Comparison of ENCODE assay signal across 1 cellular context in genomic region chr6:107957909-107958688, GRCh38.
TF ChIP-seq lines count a peak whose summit lies in the region.

SEC63 (minus strand) TSS chr6:107958208; CDS start chr6:107958009, 199 bp downstream.

TF ChIP-seq in K562, 482 proteins besides CTCF, POLR2A, EP300 and RAD21 (continued from another document and continues in another):
- TF ChIP-seq E2F4 (CRISPR knock-in tag; IDR thresholded peaks at IDR 0.05; ENCODE audit: low read depth) (0 out of 2 replicates have a peak, but pooled peaks have one; percentile 30), PBX2 (CRISPR knock-in tag; IDR thresholded peaks at IDR 0.05; ENCODE audit: low read depth) (0 out of 2 replicates have a peak, but pooled peaks have one; percentile 27), PBX2 (tag; conservative IDR thresholded peaks at IDR 0.05; ENCODE audit: low read depth) (no peak), MAZ (CRISPR knock-in tag; conservative IDR thresholded peaks at IDR 0.05 in 1 of 2, IDR thresholded peaks at IDR 0.05 in 1 of 2) (peak; percentile 40 to 69; a peak in 3 of 4 replicates), RBFOX2 (IDR thresholded peaks at IDR 0.05; ENCODE audit: low read depth, low read length) (peak; percentile 97), NR2C1 (IDR thresholded peaks at IDR 0.05) (no peak), NR2C1 (tag; IDR thresholded peaks at IDR 0.05) (no peak), NRF1 (conservative IDR thresholded peaks at IDR 0.05 in 1 of 2, IDR thresholded peaks at IDR 0.05 in 1 of 2) (peak; percentile 81 to 83), CBFB (CRISPR knock-in tag; IDR thresholded peaks at IDR 0.05) (no peak), KLF13 (tag; IDR thresholded peaks at IDR 0.05; ENCODE audit: borderline replicate concordance, low read depth) (0 out of 2 replicates have a peak, but pooled peaks have one; percentile 14), TARDBP (IDR thresholded peaks at IDR 0.05) (0 out of 2 replicates have a peak, but pooled peaks have one; percentile 58), PKNOX1 (IDR thresholded peaks at IDR 0.05) (peak; percentile 78), BHLHE40 (IDR thresholded peaks at IDR 0.05; ENCODE audit: low read length) (peak; percentile 56), ZBTB43 (CRISPR knock-in tag; IDR thresholded peaks at IDR 0.05) (0 out of 2 replicates have a peak, but pooled peaks have one; percentile 26), FOXJ2 (tag; IDR thresholded peaks at IDR 0.05) (0 out of 2 replicates have a peak, but pooled peaks have one; percentile 37), TBP (optimal IDR thresholded peaks at IDR 0.05; ENCODE audit: low read depth, low read length) (peak; percentile 51), LARP7 (IDR thresholded peaks at IDR 0.05) (peak; percentile 15; the same call in 1 of the 2 replicates), ZNF3 (CRISPR knock-in tag; IDR thresholded peaks at IDR 0.05) (no peak), CREB5 (CRISPR knock-in tag; IDR thresholded peaks at IDR 0.05) (no peak), ARID4B (CRISPR knock-in tag; IDR thresholded peaks at IDR 0.05) (peak; percentile 76; the same call in 1 of the 2 replicates), U2AF1 (optimal IDR thresholded peaks at IDR 0.05; ENCODE audit: low read depth, low read length) (peak; percentile 30), PHF8 (IDR thresholded peaks at IDR 0.05; ENCODE audit: borderline replicate concordance, low read length) (peak; percentile 93), CGGBP1 (CRISPR knock-in tag; IDR thresholded peaks at IDR 0.05) (peak; percentile 88), THRB (CRISPR knock-in tag; conservative IDR thresholded peaks at IDR 0.05) (0 out of 2 replicates have a peak, but pooled peaks have one; percentile 64), KHSRP (IDR thresholded peaks at IDR 0.05) (no peak), HLTF (IDR thresholded peaks at IDR 0.05) (peak; percentile 51; the same call in 1 of the 2 replicates), ZBTB9 (CRISPR knock-in tag; IDR thresholded peaks at IDR 0.05) (peak; percentile 52; the same call in 1 of the 2 replicates), AFF1 (IDR thresholded peaks at IDR 0.05; ENCODE audit: low read depth in 1 of 2, partially characterized antibody in 2 of 2) (peak in 1 of 2 experiments; percentile 33), MYC (IDR thresholded peaks at IDR 0.05; ENCODE audit: low read depth, low read length) (peak; percentile 75), MYC (CRISPR knock-in tag; IDR thresholded peaks at IDR 0.05; ENCODE audit: borderline replicate concordance, low read depth) (no peak), ZNF184 (CRISPR knock-in tag; IDR thresholded peaks at IDR 0.05) (no peak), E2F6 (IDR thresholded peaks at IDR 0.05; ENCODE audit: borderline replicate concordance in 1 of 2, extremely low read depth in 1 of 2, insufficient read depth in 1 of 2, insufficient read length in 1 of 2, low read depth in 1 of 2, low read length in 1 of 2, poor library complexity in 1 of 2, severe bottlenecking in 1 of 2) (peak; percentile 78 to 80), SOX6 (IDR thresholded peaks at IDR 0.05) (no peak), ZEB2 (IDR thresholded peaks at IDR 0.05) (0 out of 2 replicates have a peak, but pooled peaks have one; percentile 50), RBBP5 (IDR thresholded peaks at IDR 0.05; ENCODE audit: borderline replicate concordance, insufficient read depth, low read length, poor library complexity, severe bottlenecking) (peak; percentile 9)
